7 cellular contexts compared by ENCODE assay signal in genomic region chr1:30749691-30750583, GRCh38. TPM values are rescaled to one million over a fixed set of nuclear protein-coding genes. Genes with fewer than 3 reads are reported as not detected.
A peak's percentile ranks its signal among the peaks of the same experiment; 100 is the strongest.
DNase-seq lines count a peak whose midpoint lies in the region; ATAC-seq and TF ChIP-seq lines count a peak whose summit lies in the region.

No MANE protein-coding gene starts in this region.

- H3K27ac ChIP-seq in stomach, result peak overlapping the region in 4 of 5 donors; percentile 53 to 72 (median 56)

- H3K4me1 ChIP-seq in stomach, result peaks cover 8 to 79% (median 22%) of the 10 kb centered on the region in 4 donors

- WGBS in stomach, 5 donors, result 67 to 71% (median 68%) methylated on average over 23 of the region's 23 CpGs

- DNase-seq in activated CD4-positive, alpha-beta T cell treated with anti-CD3 and anti-CD28 coated beads, Interleukin-2, amount 50 U/mL, for 4 hours, result peak; percentile 44
- peak; percentile 49 for DNase-seq in effector CD8-positive, alpha-beta T cell (lab: John Stamatoyannopoulos, UW)
- DNase-seq in stomach (no peak), SW 1271 (lab: John Stamatoyannopoulos, UW) (no peak), NCI-H345 treated with DMSO at 0.1 percent for 48 hours (lab: John Stamatoyannopoulos, UW; ENCODE audit: unreplicated experiment) (no peak), NCI-H1694 treated with DMSO at 0.1 percent for 48 hours (lab: John Stamatoyannopoulos, UW) (no peak)

- H3K4me3 ChIP-seq in stomach, result no peak overlapping the region

- H3K9me3 ChIP-seq in stomach, result no peaks in the 10 kb centered on the region

- intact Hi-C loops in stomach (cut with DNase I; ENCODE audit: low total_unique reads), result no loop called here

- no peak for TF ChIP-seq POLR2A in stomach (IDR thresholded peaks at IDR 0.05)

- no peak for TF ChIP-seq CTCF in stomach (IDR thresholded peaks at IDR 0.05)

- TF ChIP-seq EP300 in stomach (IDR thresholded peaks at IDR 0.05), result no peak

- peak; percentile 34 for ATAC-seq in HG03159 (IDR thresholded peaks at IDR 0.05; ENCODE audit: unreplicated experiment)

- H3K27me3 ChIP-seq in stomach, result peaks cover 0 to 10% (median 0%) of the 10 kb centered on the region in 3 donors

- H3K36me3 ChIP-seq in stomach, result no peaks in the 10 kb centered on the region

RNA-seq across cellular contexts. Expression of gene LAPTM5, which starts 7.6 kb away (rescaled TPM):
- total RNA-seq in stomach, result 10 to 100 TPM in 4 of 5 donors, 1 to 10 TPM in 1; 4.6 to 48.4 (median 29.6) TPM
- polyA plus RNA-seq in stomach, result 10 to 100 TPM; 33.1 to 39.9 (median 37.6) TPM

RNA-seq across cellular contexts. Expression of gene MATN1, which starts 26.6 kb away (rescaled TPM):
- 1 to 10 TPM in 1 of 5 donors, not detected in 4; 1.7 TPM for total RNA-seq in stomach
- polyA plus RNA-seq in stomach, result not detected

Comparison
In these comparisons a context has a peak if more than half of its experiments do, and no peak if none do; other contexts are left out.
1. DNase-seq: peak in activated CD4-positive, alpha-beta T cell treated with anti-CD3 and anti-CD28 coated beads, Interleukin-2, amount 50 U/mL, for 4 hours (2 of 2) and effector CD8-positive, alpha-beta T cell (single experiment); none in stomach (single experiment), SW 1271 (0 of 2), NCI-H345 treated with DMSO at 0.1 percent for 48 hours (single experiment) and NCI-H1694 treated with DMSO at 0.1 percent for 48 hours (single experiment).